Comparison of ENCODE assay signal across 16 cellular contexts in genomic region chr1:167611983-167612382, GRCh38. TPM values are rescaled to one million over a fixed set of nuclear protein-coding genes. Genes with fewer than 3 reads are reported as not detected.
DNase-seq lines count a peak whose midpoint lies in the region; ATAC-seq and TF ChIP-seq lines count a peak whose summit lies in the region.
"Had no signal": no experiment of that assay in that cellular context is flagged by ENCODE, and none has a peak within 500 bp of the region (broad histone marks: within the 10 kb centered on the region; RNA-seq: fewer than 3 reads in every experiment).

No MANE protein-coding gene starts in this region.

- no peak for TF ChIP-seq CTCF in GM10248 (IDR thresholded peaks at IDR 0.05; ENCODE audit: control extremely low read depth, extremely low read depth, low read depth, missing control alignments)

- CTCF ChIA-PET in GM10248 (lab: Yijun Ruan, JAX): interaction anchor here (1.0 kb wide), 1 partner anchor 12 kb away, joined by 3 read pairs; no protein-coding TSS in a partner anchor

- peak; percentile 49 for ATAC-seq in activated naive CD8-positive, alpha-beta T cell treated with anti-CD3 and anti-CD28 coated beads, Interleukin-2, amount 50 U/mL, for 24 hours
- peak; percentile 58 for ATAC-seq in stimulated activated effector memory CD8-positive, alpha-beta T cell treated with anti-CD3 and anti-CD28 coated beads, Interleukin-12 subunit alpha, Interleukin-12 subunit beta, amount 100 ng/mL, for 72 hours
- ATAC-seq in GM21360 (IDR thresholded peaks at IDR 0.05; ENCODE audit: unreplicated experiment): no peak

- peaks cover 32% of the 10 kb centered on the region for H3K4me1 Mint-ChIP-seq in activated naive CD8-positive, alpha-beta T cell (ENCODE audit: low read depth)
- peaks cover 17% of the 10 kb centered on the region for H3K4me1 Mint-ChIP-seq in activated naive CD8-positive, alpha-beta T cell treated with anti-CD3 and anti-CD28 coated beads for 36 hours
- H3K4me1 Mint-ChIP-seq in activated naive CD8-positive, alpha-beta T cell treated with anti-CD3 and anti-CD28 coated beads, Interleukin-2, amount 50 U/mL, for 24 hours: peaks cover 25% of the 10 kb centered on the region
- peaks cover 16% of the 10 kb centered on the region for H3K4me1 Mint-ChIP-seq in stimulated activated effector memory CD8-positive, alpha-beta T cell treated with anti-CD3 and anti-CD28 coated beads, Interleukin-12 subunit alpha, Interleukin-12 subunit beta, amount 100 ng/mL, for 72 hours

- H3K27ac Mint-ChIP-seq in activated naive CD8-positive, alpha-beta T cell: peak overlapping the region; percentile 66
- no peak overlapping the region for H3K27ac Mint-ChIP-seq in activated naive CD8-positive, alpha-beta T cell treated with anti-CD3 and anti-CD28 coated beads for 36 hours
- peak overlapping the region; percentile 6 for H3K27ac Mint-ChIP-seq in activated naive CD8-positive, alpha-beta T cell treated with anti-CD3 and anti-CD28 coated beads, Interleukin-2, amount 50 U/mL, for 24 hours
- H3K27ac Mint-ChIP-seq in stimulated activated effector memory CD8-positive, alpha-beta T cell treated with anti-CD3 and anti-CD28 coated beads, Interleukin-12 subunit alpha, Interleukin-12 subunit beta, amount 100 ng/mL, for 72 hours: peak overlapping the region; percentile 27
- H3K27ac Mint-ChIP-seq: HFFc6 had no signal

- DNase-seq in activated naive CD8-positive, alpha-beta T cell treated with anti-CD3 and anti-CD28 coated beads for 36 hours: no peak
- no peak for DNase-seq in activated naive CD8-positive, alpha-beta T cell treated with anti-CD3 and anti-CD28 coated beads, Interleukin-2, amount 50 U/mL, for 24 hours
- no peak for DNase-seq in stimulated activated effector memory CD8-positive, alpha-beta T cell treated with anti-CD3 and anti-CD28 coated beads, Interleukin-12 subunit alpha, Interleukin-12 subunit beta, amount 100 ng/mL, for 72 hours (ENCODE audit: low spot score in 2 of 2)
- DNase-seq in GM10248 (ENCODE audit: extremely low spot score) (no peak), NCI-H1105 (lab: John Stamatoyannopoulos, UW) (no peak)
- DNase-seq: BE2C, HFFc6, IMR-90, NCI-H1436 treated with DMSO at 0.1 percent for 48 hours, NCI-H2029, NCI-H345, NCI-H526, SJCRH30 had no signal

- peaks cover 9% of the 10 kb centered on the region for H3K9me3 Mint-ChIP-seq in activated naive CD8-positive, alpha-beta T cell (ENCODE audit: low read depth)
- peaks cover 14% of the 10 kb centered on the region for H3K9me3 Mint-ChIP-seq in activated naive CD8-positive, alpha-beta T cell treated with anti-CD3 and anti-CD28 coated beads for 36 hours
- peaks cover 15% of the 10 kb centered on the region for H3K9me3 Mint-ChIP-seq in activated naive CD8-positive, alpha-beta T cell treated with anti-CD3 and anti-CD28 coated beads, Interleukin-2, amount 50 U/mL, for 24 hours
- peaks cover 4% of the 10 kb centered on the region for H3K9me3 Mint-ChIP-seq in stimulated activated effector memory CD8-positive, alpha-beta T cell treated with anti-CD3 and anti-CD28 coated beads, Interleukin-12 subunit alpha, Interleukin-12 subunit beta, amount 100 ng/mL, for 72 hours

- no peak overlapping the region for H3K4me3 Mint-ChIP-seq in activated naive CD8-positive, alpha-beta T cell
- no peak overlapping the region for H3K4me3 Mint-ChIP-seq in activated naive CD8-positive, alpha-beta T cell treated with anti-CD3 and anti-CD28 coated beads for 36 hours
- no peak overlapping the region for H3K4me3 Mint-ChIP-seq in activated naive CD8-positive, alpha-beta T cell treated with anti-CD3 and anti-CD28 coated beads, Interleukin-2, amount 50 U/mL, for 24 hours
- H3K4me3 Mint-ChIP-seq in stimulated activated effector memory CD8-positive, alpha-beta T cell treated with anti-CD3 and anti-CD28 coated beads, Interleukin-12 subunit alpha, Interleukin-12 subunit beta, amount 100 ng/mL, for 72 hours: no peak overlapping the region
- H3K4me3 Mint-ChIP-seq: HFFc6 had no signal

- POLR2A ChIA-PET in GM10248 (lab: Yijun Ruan, JAX): no interaction called here

- peaks cover 9% of the 10 kb centered on the region for H3K36me3 Mint-ChIP-seq in activated naive CD8-positive, alpha-beta T cell
- peaks cover 13% of the 10 kb centered on the region for H3K36me3 Mint-ChIP-seq in activated naive CD8-positive, alpha-beta T cell treated with anti-CD3 and anti-CD28 coated beads for 36 hours
- peaks cover 9% of the 10 kb centered on the region for H3K36me3 Mint-ChIP-seq in activated naive CD8-positive, alpha-beta T cell treated with anti-CD3 and anti-CD28 coated beads, Interleukin-2, amount 50 U/mL, for 24 hours (ENCODE audit: low read depth)
- H3K36me3 Mint-ChIP-seq in stimulated activated effector memory CD8-positive, alpha-beta T cell treated with anti-CD3 and anti-CD28 coated beads, Interleukin-12 subunit alpha, Interleukin-12 subunit beta, amount 100 ng/mL, for 72 hours: no peaks in the 10 kb centered on the region

- H3K27me3 Mint-ChIP-seq in activated naive CD8-positive, alpha-beta T cell: no peaks in the 10 kb centered on the region
- no peaks in the 10 kb centered on the region for H3K27me3 Mint-ChIP-seq in activated naive CD8-positive, alpha-beta T cell treated with anti-CD3 and anti-CD28 coated beads for 36 hours
- no peaks in the 10 kb centered on the region for H3K27me3 Mint-ChIP-seq in activated naive CD8-positive, alpha-beta T cell treated with anti-CD3 and anti-CD28 coated beads, Interleukin-2, amount 50 U/mL, for 24 hours

RNA-seq across cellular contexts. Expression of gene RCSD1, which starts 18.0 kb away (rescaled TPM):
- 10 to 100 TPM; 56.4 to 58.2 TPM for total RNA-seq in activated naive CD8-positive, alpha-beta T cell treated with anti-CD3 and anti-CD28 coated beads for 36 hours
- total RNA-seq: HFFc6, HT1080, IMR-90 had no signal

RNA-seq across cellular contexts. Expression of gene CREG1, which starts 58.4 kb away (rescaled TPM):
- total RNA-seq in activated naive CD8-positive, alpha-beta T cell treated with anti-CD3 and anti-CD28 coated beads for 36 hours: 10 to 100 TPM; 11.2 to 11.3 TPM
